ENCODE assay signal across 1 cellular context in genomic region chr2:11698009-11698922, GRCh38.
TF ChIP-seq lines count a peak whose summit lies in the region.

No MANE protein-coding gene starts in this region.

TF ChIP-seq in HepG2, 621 proteins besides CTCF, POLR2A, EP300 and RAD21 (continued from another document and continues in another):
- TF ChIP-seq, protein P1, sequence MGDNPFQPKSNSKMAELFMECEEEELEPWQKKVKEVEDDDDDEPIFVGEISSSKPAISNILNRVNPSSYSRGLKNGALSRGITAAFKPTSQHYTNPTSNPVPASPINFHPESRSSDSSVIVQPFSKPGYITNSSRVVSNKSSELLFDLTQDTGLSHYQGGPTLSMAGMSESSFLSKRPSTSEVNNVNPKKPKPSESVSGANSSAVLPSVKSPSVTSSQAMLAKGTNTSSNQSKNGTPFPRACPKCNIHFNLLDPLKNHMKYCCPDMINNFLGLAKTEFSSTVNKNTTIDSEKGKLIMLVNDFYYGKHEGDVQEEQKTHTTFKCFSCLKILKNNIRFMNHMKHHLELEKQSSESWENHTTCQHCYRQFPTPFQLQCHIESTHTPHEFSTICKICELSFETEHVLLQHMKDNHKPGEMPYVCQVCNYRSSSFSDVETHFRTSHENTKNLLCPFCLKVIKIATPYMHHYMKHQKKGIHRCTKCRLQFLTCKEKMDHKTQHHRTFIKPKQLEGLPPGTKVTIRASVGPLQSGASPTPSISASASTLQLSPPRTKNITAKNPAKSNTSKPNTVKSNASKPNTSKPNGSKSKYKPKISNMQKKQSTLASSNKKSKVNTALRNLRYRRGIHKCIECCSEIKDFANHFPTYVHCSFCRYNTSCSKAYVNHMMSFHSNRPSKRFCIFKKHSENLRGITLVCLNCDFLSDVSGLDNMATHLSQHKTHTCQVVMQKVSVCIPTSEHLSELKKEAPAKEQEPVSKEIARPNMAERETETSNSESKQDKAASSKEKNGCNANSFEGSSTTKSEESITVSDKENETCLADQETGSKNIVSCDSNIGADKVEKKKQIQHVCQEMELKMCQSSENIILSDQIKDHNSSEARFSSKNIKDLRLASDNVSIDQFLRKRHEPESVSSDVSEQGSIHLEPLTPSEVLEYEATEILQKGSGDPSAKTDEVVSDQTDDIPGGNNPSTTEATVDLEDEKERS (CRISPR knock-in tag; IDR thresholded peaks at IDR 0.05) = 0 out of 2 replicates have a peak, but pooled peaks have one; percentile 20
- TF ChIP-seq AHR (CRISPR knock-in tag; IDR thresholded peaks at IDR 0.05) (no peak), ZNF552 (CRISPR knock-in tag; IDR thresholded peaks at IDR 0.05; ENCODE audit: borderline replicate concordance) (0 out of 2 replicates have a peak, but pooled peaks have one; percentile 60), ZNF776 (CRISPR knock-in tag; IDR thresholded peaks at IDR 0.05) (no peak), ATAD3A (CRISPR knock-in tag; IDR thresholded peaks at IDR 0.05) (no peak), PHF5A (CRISPR knock-in tag; IDR thresholded peaks at IDR 0.05; ENCODE audit: low read depth, unreplicated experiment) (no peak), RFX1 (IDR thresholded peaks at IDR 0.05) (no peak), SKIL (CRISPR knock-in tag; IDR thresholded peaks at IDR 0.05; ENCODE audit: borderline replicate concordance) (no peak), TEF (CRISPR knock-in tag; IDR thresholded peaks at IDR 0.05) (no peak), ZFP36 (IDR thresholded peaks at IDR 0.05; ENCODE audit: borderline replicate concordance, low read depth, low read length, partially characterized antibody) (no peak), ZSCAN31 (CRISPR knock-in tag; IDR thresholded peaks at IDR 0.05; ENCODE audit: low read depth) (peak; percentile 16; the same call in 1 of the 2 replicates), MXD4 (CRISPR knock-in tag; IDR thresholded peaks at IDR 0.05) (peak; percentile 49), GLMP (CRISPR knock-in tag; IDR thresholded peaks at IDR 0.05; ENCODE audit: borderline replicate concordance) (no peak), RBM39 (IDR thresholded peaks at IDR 0.05; ENCODE audit: low read depth, low read length, poor library complexity, severe bottlenecking) (no peak), ARID5B (CRISPR knock-in tag; IDR thresholded peaks at IDR 0.05) (peak; percentile 30; the same call in 1 of the 2 replicates), ZNF614 (CRISPR knock-in tag; IDR thresholded peaks at IDR 0.05; ENCODE audit: borderline replicate concordance) (peak; percentile 48; the same call in 1 of the 2 replicates), HMG20B (CRISPR knock-in tag; conservative IDR thresholded peaks at IDR 0.05) (0 out of 2 replicates have a peak, but pooled peaks have one; percentile 24), ERF (CRISPR knock-in tag; IDR thresholded peaks at IDR 0.05) (peak; percentile 63), AKNA (CRISPR knock-in tag; IDR thresholded peaks at IDR 0.05; ENCODE audit: borderline replicate concordance) (no peak), MATR3 (CRISPR knock-in tag; IDR thresholded peaks at IDR 0.05) (no peak), SIX1 (CRISPR knock-in tag; IDR thresholded peaks at IDR 0.05; ENCODE audit: borderline replicate concordance) (no peak), ZNF589 (CRISPR knock-in tag; conservative IDR thresholded peaks at IDR 0.05) (no peak), ZNF766 (CRISPR knock-in tag; IDR thresholded peaks at IDR 0.05; ENCODE audit: borderline replicate concordance) (peak; percentile 47; the same call in 1 of the 2 replicates), FOXP4 (CRISPR knock-in tag; IDR thresholded peaks at IDR 0.05) (no peak)
- TF ChIP-seq, protein P2, sequence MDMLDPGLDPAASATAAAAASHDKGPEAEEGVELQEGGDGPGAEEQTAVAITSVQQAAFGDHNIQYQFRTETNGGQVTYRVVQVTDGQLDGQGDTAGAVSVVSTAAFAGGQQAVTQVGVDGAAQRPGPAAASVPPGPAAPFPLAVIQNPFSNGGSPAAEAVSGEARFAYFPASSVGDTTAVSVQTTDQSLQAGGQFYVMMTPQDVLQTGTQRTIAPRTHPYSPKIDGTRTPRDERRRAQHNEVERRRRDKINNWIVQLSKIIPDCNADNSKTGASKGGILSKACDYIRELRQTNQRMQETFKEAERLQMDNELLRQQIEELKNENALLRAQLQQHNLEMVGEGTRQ (IDR thresholded peaks at IDR 0.05; ENCODE audit: low read depth, low read length) = no peak
- TF ChIP-seq, protein P2 (CRISPR knock-in tag; IDR thresholded peaks at IDR 0.05; ENCODE audit: borderline replicate concordance) = peak; percentile 70; the same call in 1 of the 2 replicates
- TF ChIP-seq, protein P3, sequence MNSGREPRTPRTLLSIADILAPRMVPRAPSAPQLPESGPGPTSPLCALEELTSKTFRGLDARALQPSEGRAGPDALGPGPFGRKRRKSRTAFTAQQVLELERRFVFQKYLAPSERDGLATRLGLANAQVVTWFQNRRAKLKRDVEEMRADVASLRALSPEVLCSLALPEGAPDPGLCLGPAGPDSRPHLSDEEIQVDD (CRISPR knock-in tag; IDR thresholded peaks at IDR 0.05; ENCODE audit: borderline replicate concordance) = no peak
- TF ChIP-seq, protein P4, sequence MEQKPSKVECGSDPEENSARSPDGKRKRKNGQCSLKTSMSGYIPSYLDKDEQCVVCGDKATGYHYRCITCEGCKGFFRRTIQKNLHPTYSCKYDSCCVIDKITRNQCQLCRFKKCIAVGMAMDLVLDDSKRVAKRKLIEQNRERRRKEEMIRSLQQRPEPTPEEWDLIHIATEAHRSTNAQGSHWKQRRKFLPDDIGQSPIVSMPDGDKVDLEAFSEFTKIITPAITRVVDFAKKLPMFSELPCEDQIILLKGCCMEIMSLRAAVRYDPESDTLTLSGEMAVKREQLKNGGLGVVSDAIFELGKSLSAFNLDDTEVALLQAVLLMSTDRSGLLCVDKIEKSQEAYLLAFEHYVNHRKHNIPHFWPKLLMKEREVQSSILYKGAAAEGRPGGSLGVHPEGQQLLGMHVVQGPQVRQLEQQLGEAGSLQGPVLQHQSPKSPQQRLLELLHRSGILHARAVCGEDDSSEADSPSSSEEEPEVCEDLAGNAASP (CRISPR knock-in tag; IDR thresholded peaks at IDR 0.05; ENCODE audit: borderline replicate concordance) = no peak; the same call in none of the 2 replicates
